In the genomic region with DNA sequence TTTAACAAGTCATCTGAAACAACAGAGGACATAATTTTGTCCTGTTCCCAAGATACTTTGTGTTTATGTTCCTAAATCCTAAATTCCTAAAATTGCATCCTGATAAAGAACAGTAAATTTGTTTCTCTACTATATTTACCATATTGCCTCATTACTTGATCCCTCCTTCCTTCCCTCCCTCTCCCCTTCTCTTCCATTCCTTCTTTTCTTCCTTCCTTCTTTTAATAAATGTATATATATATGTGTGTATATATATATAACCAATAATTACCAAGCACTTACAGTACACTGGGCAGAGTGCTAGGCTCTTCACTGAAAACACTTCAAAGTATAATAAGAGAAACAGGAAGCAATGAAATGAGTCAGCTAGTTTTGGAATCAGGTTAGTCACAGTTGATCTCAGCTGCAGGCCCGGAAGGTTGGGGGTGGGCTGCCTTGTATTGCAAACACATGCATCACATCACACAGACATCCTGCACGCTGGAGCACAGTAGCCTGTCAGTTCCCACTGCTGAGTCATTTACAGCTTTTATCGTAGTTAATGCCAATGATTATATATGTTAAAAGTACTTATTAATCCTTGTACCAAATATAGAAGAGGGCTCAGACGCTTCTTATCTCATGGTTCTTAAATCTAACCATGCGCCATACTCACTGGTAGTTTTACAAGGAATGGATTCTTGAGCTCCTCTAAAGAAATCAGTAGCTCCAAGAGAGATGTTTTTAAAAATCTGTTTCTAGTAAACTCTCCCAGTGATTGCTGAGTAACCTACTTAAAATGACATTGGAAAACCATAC, we compare ENCODE assay signal across 8 cellular contexts.
A peak's percentile ranks its signal among the peaks of the same experiment; 100 is the strongest.
DNase-seq lines count a peak whose midpoint lies in the region; ATAC-seq lines count a peak whose summit lies in the region.

No MANE protein-coding gene starts in this region.

- POLR2A ChIA-PET in activated CD4-positive, alpha-beta memory T cell treated with anti-CD3 and anti-CD28 coated beads for 36 hours (lab: Charles Lee) = no interaction called here

- H3K27me3 Mint-ChIP-seq in activated CD4-positive, alpha-beta memory T cell treated with anti-CD3 and anti-CD28 coated beads for 36 hours = no peaks in the 10 kb centered on the region

- no peak overlapping the region for H3K27ac Mint-ChIP-seq in activated CD4-positive, alpha-beta memory T cell treated with anti-CD3 and anti-CD28 coated beads for 36 hours

- intact Hi-C loops in activated CD4-positive, alpha-beta memory T cell treated with anti-CD3 and anti-CD28 coated beads for 36 hours (cut with micrococcal nuclease) = loop anchor here (5.0 kb wide), 1 partner anchor 951 kb away; a partner anchor contains a TSS

- CTCF ChIA-PET in activated CD4-positive, alpha-beta memory T cell treated with anti-CD3 and anti-CD28 coated beads for 36 hours (lab: Charles Lee) = no interaction called here

- no peak overlapping the region for H3K4me3 Mint-ChIP-seq in activated CD4-positive, alpha-beta memory T cell treated with anti-CD3 and anti-CD28 coated beads for 36 hours

- peak; percentile 79 for ATAC-seq in GM19328 (IDR thresholded peaks at IDR 0.05; ENCODE audit: unreplicated experiment)
- ATAC-seq in HG03378 (IDR thresholded peaks at IDR 0.05; ENCODE audit: unreplicated experiment) = peak; percentile 90

- peak; percentile 79 for DNase-seq in Caki2 (ENCODE audit: low read depth)
- peak; percentile 42 for DNase-seq in NCI-H748 treated with DMSO at 0.1 percent for 48 hours (lab: John Stamatoyannopoulos, UW)
- peak; percentile 82 for DNase-seq in activated CD4-positive, alpha-beta memory T cell treated with anti-CD3 and anti-CD28 coated beads for 36 hours
- DNase-seq in glomerular endothelial cell (ENCODE audit: extremely low read depth, low read depth, low spot score) = peak; percentile 92
- DNase-seq in stimulated activated CD4-positive, alpha-beta T cell treated with anti-CD3 and anti-CD28 coated beads, Interleukin-1b, Interleukin-23, amount 100 ng/mL, for 48 hours = peak; percentile 71
- no peak for DNase-seq in ureter (ENCODE audit: low spot score)

- H3K36me3 Mint-ChIP-seq in activated CD4-positive, alpha-beta memory T cell treated with anti-CD3 and anti-CD28 coated beads for 36 hours = no peaks in the 10 kb centered on the region

- in situ Hi-C loops in Caki2 (cut with HindIII; ENCODE audit: low pct_unique_long_range_greater_than_20kb, low sequenced_read_pairs) = no loop called here

- H3K4me1 Mint-ChIP-seq in activated CD4-positive, alpha-beta memory T cell treated with anti-CD3 and anti-CD28 coated beads for 36 hours (ENCODE audit: low read depth) = no peaks in the 10 kb centered on the region

- no peaks in the 10 kb centered on the region for H3K9me3 Mint-ChIP-seq in activated CD4-positive, alpha-beta memory T cell treated with anti-CD3 and anti-CD28 coated beads for 36 hours
